ENCODE assay signal across 11 cellular contexts in genomic region chr9:4814913-4815312, GRCh38. TPM values are rescaled to one million over a fixed set of nuclear protein-coding genes. Genes with fewer than 3 reads are reported as not detected.
DNase-seq lines count a peak whose midpoint lies in the region; ATAC-seq and TF ChIP-seq lines count a peak whose summit lies in the region.
"Had no signal": no experiment of that assay in that cellular context is flagged by ENCODE, and none has a peak within 500 bp of the region (broad histone marks: within the 10 kb centered on the region; RNA-seq: fewer than 3 reads in every experiment).

No MANE protein-coding gene starts in this region.

- DNase-seq in left ventricle myocardium superior (no peak), left cardiac atrium (no peak), stomach (no peak), EL (no peak), endothelial cell (ENCODE audit: low spot score) (no peak)
- no peak for DNase-seq in activated CD4-positive, alpha-beta memory T cell treated with anti-CD3 and anti-CD28 coated beads for 36 hours
- DNase-seq: BE2C, NCI-H2227 treated with DMSO at 0.1 percent for 48 hours, SK-N-SH had no signal

- no peak for TF ChIP-seq CTCF in stomach (IDR thresholded peaks at IDR 0.05)
- no peak for TF ChIP-seq CTCF in endothelial cell (IDR thresholded peaks at IDR 0.05; ENCODE audit: unreplicated experiment)

- H3K27me3 Mint-ChIP-seq in activated CD4-positive, alpha-beta memory T cell treated with anti-CD3 and anti-CD28 coated beads for 36 hours = no peaks in the 10 kb centered on the region
- H3K27me3 Mint-ChIP-seq in endothelial cell (ENCODE audit: unreplicated experiment) = no peaks in the 10 kb centered on the region

- H3K27ac ChIP-seq in stomach = peak overlapping the region in 4 of 5 donors; percentile 58 to 87 (median 77)

- peaks cover 12% of the 10 kb centered on the region for H3K9me3 Mint-ChIP-seq in activated CD4-positive, alpha-beta memory T cell treated with anti-CD3 and anti-CD28 coated beads for 36 hours
- H3K9me3 Mint-ChIP-seq in endothelial cell (ENCODE audit: unreplicated experiment) = no peaks in the 10 kb centered on the region

- peak overlapping the region; percentile 85 for H3K27ac Mint-ChIP-seq in activated CD4-positive, alpha-beta memory T cell treated with anti-CD3 and anti-CD28 coated beads for 36 hours
- no peak overlapping the region for H3K27ac Mint-ChIP-seq in endothelial cell (ENCODE audit: unreplicated experiment)

- H3K4me3 Mint-ChIP-seq in activated CD4-positive, alpha-beta memory T cell treated with anti-CD3 and anti-CD28 coated beads for 36 hours = peak overlapping the region; percentile 8
- H3K4me3 Mint-ChIP-seq in endothelial cell (ENCODE audit: unreplicated experiment) = no peak overlapping the region

- peaks cover 9% of the 10 kb centered on the region for H3K36me3 Mint-ChIP-seq in activated CD4-positive, alpha-beta memory T cell treated with anti-CD3 and anti-CD28 coated beads for 36 hours
- no peaks in the 10 kb centered on the region for H3K36me3 Mint-ChIP-seq in endothelial cell (ENCODE audit: low read depth, unreplicated experiment)

- no peak overlapping the region for H3K4me3 ChIP-seq in stomach

- H3K27me3 ChIP-seq in stomach = no peaks in the 10 kb centered on the region
- H3K27me3 ChIP-seq: BE2C had no signal

- no peaks in the 10 kb centered on the region for H3K9me3 ChIP-seq in stomach
- H3K9me3 ChIP-seq: BE2C, SK-N-SH had no signal

- no peaks in the 10 kb centered on the region for H3K36me3 ChIP-seq in stomach
- H3K36me3 ChIP-seq: BE2C had no signal

- TF ChIP-seq POLR2A in stomach (IDR thresholded peaks at IDR 0.05) = no peak

- no peak for TF ChIP-seq EP300 in stomach (IDR thresholded peaks at IDR 0.05)

- POLR2A ChIA-PET in activated CD4-positive, alpha-beta memory T cell treated with anti-CD3 and anti-CD28 coated beads for 36 hours (lab: Charles Lee) = interaction anchor here (1.1 kb wide), 1 partner anchor 17 kb away, joined by 3 read pairs; no protein-coding TSS in a partner anchor

- H3K4me1 Mint-ChIP-seq in activated CD4-positive, alpha-beta memory T cell treated with anti-CD3 and anti-CD28 coated beads for 36 hours (ENCODE audit: low read depth) = peaks cover 46% of the 10 kb centered on the region
- H3K4me1 Mint-ChIP-seq in endothelial cell (ENCODE audit: unreplicated experiment) = no peaks in the 10 kb centered on the region

- CTCF ChIA-PET in activated CD4-positive, alpha-beta memory T cell treated with anti-CD3 and anti-CD28 coated beads for 36 hours (lab: Charles Lee) = interaction anchor here (0.7 to 1.1 kb wide), 4 partner anchors 9 to 173 kb away, joined by 3 to 5 read pairs (median 3); no protein-coding TSS in a partner anchor

- ATAC-seq in left ventricle myocardium superior = peak; percentile 24
- ATAC-seq in left cardiac atrium = no peak
- peak; percentile 67 for ATAC-seq in HG02943 (IDR thresholded peaks at IDR 0.05; ENCODE audit: low read depth, unreplicated experiment)
- ATAC-seq in GM21737 (IDR thresholded peaks at IDR 0.05; ENCODE audit: unreplicated experiment) = no peak

- intact Hi-C loops in left ventricle myocardium superior (cut with micrococcal nuclease) (no loop called here), left cardiac atrium (cut with DNase I) (no loop called here), stomach (cut with DNase I; ENCODE audit: low total_unique reads) (no loop called here)
- intact Hi-C loops in activated CD4-positive, alpha-beta memory T cell treated with anti-CD3 and anti-CD28 coated beads for 36 hours (cut with micrococcal nuclease) = loop anchor here (2.0 kb wide), 2 partner anchors 18 to 22 kb away; partner anchors contain the start of gene RCL1

- peaks cover 3 to 33% (median 18%) of the 10 kb centered on the region in 4 donors for H3K4me1 ChIP-seq in stomach
- H3K4me1 ChIP-seq: BE2C had no signal

RNA-seq across cellular contexts. Expression of gene RCL1, which starts 22.2 kb away (rescaled TPM):
- 4.7 TPM for total RNA-seq in left ventricle myocardium superior
- 10 to 100 TPM in 1 of 2 donors, 1 to 10 TPM in 1; 6.0 to 10.1 TPM for total RNA-seq in left cardiac atrium
- 10 to 100 TPM; 26.0 to 28.2 TPM for total RNA-seq in activated CD4-positive, alpha-beta memory T cell treated with anti-CD3 and anti-CD28 coated beads for 36 hours
- 10 to 100 TPM; 11.7 to 38.7 (median 14.7) TPM for total RNA-seq in stomach
- 10 to 100 TPM; 12.2 to 22.6 (median 13.1) TPM for polyA plus RNA-seq in stomach
- total RNA-seq in endothelial cell (ENCODE audit: unreplicated experiment) = 12.2 TPM

Comparison
In these comparisons a context has a peak if more than half of its experiments do, and no peak if none do; other contexts are left out.
1. ATAC-seq: peak in left ventricle myocardium superior (single experiment) and HG02943 (single experiment); none in left cardiac atrium (0 of 2) and GM21737 (single experiment).